ENCODE assay signal across 28 cellular contexts in the genomic region with DNA sequence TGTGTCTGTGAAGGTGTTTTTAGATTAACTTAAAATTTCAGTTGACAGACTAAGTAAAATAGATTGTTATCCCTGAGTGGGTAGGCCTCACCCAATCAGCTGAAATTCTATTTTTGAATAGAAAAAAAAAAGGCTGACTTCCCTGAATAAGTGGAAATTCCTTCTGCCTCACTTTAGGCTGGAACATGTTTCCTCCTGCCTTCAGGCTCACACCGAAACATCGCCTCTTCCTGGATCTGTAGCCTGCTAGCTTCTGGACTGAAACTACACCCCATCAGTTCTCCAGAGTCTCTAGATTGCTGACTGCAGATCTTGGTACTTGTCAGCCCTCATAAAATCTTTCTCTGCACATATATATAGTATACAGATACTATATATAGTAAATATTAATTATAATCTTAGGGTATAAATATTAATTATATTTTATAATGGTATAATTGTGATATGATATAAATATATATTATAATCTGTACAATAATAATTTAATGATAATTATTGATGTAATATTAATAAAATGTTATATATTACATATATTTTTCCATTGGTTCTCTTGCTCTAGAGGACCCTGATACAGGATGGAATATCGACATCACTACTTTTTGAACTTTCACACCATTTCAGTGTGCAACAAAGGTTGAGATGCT. TPM values are rescaled to one million over a fixed set of nuclear protein-coding genes. Genes with fewer than 3 reads are reported as not detected.
"Had no signal": no experiment of that assay in that cellular context is flagged by ENCODE, and none has a peak within 500 bp of the region (broad histone marks: within the 10 kb centered on the region; RNA-seq: fewer than 3 reads in every experiment).

No MANE protein-coding gene starts in this region.

- H3K27me3 ChIP-seq: hepatocyte, left lung, pancreas, spleen, suprapubic skin, tibial artery, upper lobe of right lung had no signal

- H3K79me2 ChIP-seq: hepatocyte had no signal

- H3K27ac ChIP-seq: hepatocyte, left lung, pancreas, prostate gland, skin epidermis, spleen, suprapubic skin, thoracic aorta, tibial artery, upper lobe of right lung had no signal

- FAIRE-seq: pancreas, urothelium cell line had no signal

- ATAC-seq: left colon; left lung; mucosa of descending colon; naive thymus-derived CD4-positive, alpha-beta T cell; natural killer cell treated with Interleukin-12 subunit alpha and Interleukin-12 subunit beta and Interleukin-15 and Interleukin-18, amount 100 ng/mL, for 72 hours; pancreas; right cardiac atrium; sciatic nerve; stimulated activated effector memory CD8-positive, alpha-beta T cell treated with anti-CD3 and anti-CD28 coated beads, Interleukin-12 subunit alpha, Interleukin-12 subunit beta, amount 100 ng/mL, for 72 hours; upper lobe of right lung had no signal

- H3K4me1 ChIP-seq: left lung, pancreas, prostate gland, spleen, suprapubic skin, tibial artery, upper lobe of right lung had no signal

- H3K4me1 Mint-ChIP-seq: memory B cell; naive thymus-derived CD4-positive, alpha-beta T cell; stimulated activated effector memory CD8-positive, alpha-beta T cell treated with anti-CD3 and anti-CD28 coated beads, Interleukin-12 subunit alpha, Interleukin-12 subunit beta, amount 100 ng/mL, for 72 hours had no signal

- H3K27ac Mint-ChIP-seq: memory B cell; naive thymus-derived CD4-positive, alpha-beta T cell; natural killer cell treated with Interleukin-12 subunit alpha and Interleukin-12 subunit beta and Interleukin-15 and Interleukin-18, amount 100 ng/mL, for 72 hours; stimulated activated effector memory CD8-positive, alpha-beta T cell treated with anti-CD3 and anti-CD28 coated beads, Interleukin-12 subunit alpha, Interleukin-12 subunit beta, amount 100 ng/mL, for 72 hours; stimulated activated naive CD8-positive, alpha-beta T cell treated with anti-CD3 and anti-CD28 coated beads, Interleukin-15, Interleukin-2, amounts not matched to agents 100 ng/mL and 50 ng/mL, for 24 hours had no signal

- H3K27me3 Mint-ChIP-seq: memory B cell; naive thymus-derived CD4-positive, alpha-beta T cell; natural killer cell treated with Interleukin-12 subunit alpha and Interleukin-12 subunit beta and Interleukin-15 and Interleukin-18, amount 100 ng/mL, for 72 hours; stimulated activated naive CD8-positive, alpha-beta T cell treated with anti-CD3 and anti-CD28 coated beads, Interleukin-15, Interleukin-2, amounts not matched to agents 100 ng/mL and 50 ng/mL, for 24 hours had no signal

- H3K9me3 ChIP-seq: left lung, mucosa of descending colon, pancreas, prostate gland, suprapubic skin, thoracic aorta, tibial artery, upper lobe of right lung had no signal

- H2AFZ ChIP-seq: hepatocyte had no signal

- H3K36me3 ChIP-seq: left lung, pancreas, prostate gland, spleen, suprapubic skin, thoracic aorta, tibial artery, upper lobe of right lung had no signal

- DNase-seq: islet precursor cell; left colon; left lung; midbrain; mucosa of descending colon; naive thymus-derived CD4-positive, alpha-beta T cell; pancreas; posterior cingulate gyrus; retina; right cardiac atrium; spleen; stimulated activated CD4-positive, alpha-beta T cell treated with anti-CD3 and anti-CD28 coated beads, Interleukin-4, amount 100 ng/mL, for 24 hours; stimulated activated naive CD4-positive, alpha-beta T cell; tibial artery; trophoblast cell; upper lobe of right lung had no signal

- H3K9me3 Mint-ChIP-seq: memory B cell; stimulated activated naive CD8-positive, alpha-beta T cell treated with anti-CD3 and anti-CD28 coated beads, Interleukin-15, Interleukin-2, amounts not matched to agents 100 ng/mL and 50 ng/mL, for 24 hours had no signal

- H3K36me3 Mint-ChIP-seq: memory B cell; naive thymus-derived CD4-positive, alpha-beta T cell; natural killer cell treated with Interleukin-12 subunit alpha and Interleukin-12 subunit beta and Interleukin-15 and Interleukin-18, amount 100 ng/mL, for 72 hours; stimulated activated effector memory CD8-positive, alpha-beta T cell treated with anti-CD3 and anti-CD28 coated beads, Interleukin-12 subunit alpha, Interleukin-12 subunit beta, amount 100 ng/mL, for 72 hours had no signal

- H3K4me3 ChIP-seq: hepatocyte, left lung, lung, mucosa of descending colon, pancreas, prostate gland, skin epidermis, spleen, suprapubic skin, thoracic aorta, tibial artery, upper lobe of right lung had no signal

- H3K4me3 Mint-ChIP-seq: memory B cell; naive thymus-derived CD4-positive, alpha-beta T cell; natural killer cell treated with Interleukin-12 subunit alpha and Interleukin-12 subunit beta and Interleukin-15 and Interleukin-18, amount 100 ng/mL, for 72 hours; stimulated activated effector memory CD8-positive, alpha-beta T cell treated with anti-CD3 and anti-CD28 coated beads, Interleukin-12 subunit alpha, Interleukin-12 subunit beta, amount 100 ng/mL, for 72 hours; stimulated activated naive CD8-positive, alpha-beta T cell treated with anti-CD3 and anti-CD28 coated beads, Interleukin-15, Interleukin-2, amounts not matched to agents 100 ng/mL and 50 ng/mL, for 24 hours had no signal

- H3K4me2 ChIP-seq: hepatocyte had no signal

RNA-seq across cellular contexts. Expression of a gene that starts 13.7 kb away (rescaled TPM):
- total RNA-seq: naive thymus-derived CD4-positive, alpha-beta T cell; natural killer cell treated with Interleukin-12 subunit alpha and Interleukin-12 subunit beta and Interleukin-15 and Interleukin-18, amount 100 ng/mL, for 72 hours had no signal
- polyA plus RNA-seq: naive thymus-derived CD4-positive, alpha-beta T cell had no signal
